ENCODE assay signal across 1 cellular context in genomic region chr11:24422371-24422770, GRCh38.
TF ChIP-seq lines count a peak whose summit lies in the region.

No MANE protein-coding gene starts in this region.

TF ChIP-seq in SK-N-SH treated with all-trans-retinoic acid at 6 μM for 48 hours, 23 proteins besides CTCF, POLR2A, EP300 and RAD21 (continued from another document):
- TF ChIP-seq POU6F1 (CRISPR knock-in tag; IDR thresholded peaks at IDR 0.05; ENCODE audit: borderline replicate concordance, low read depth), result no peak
- TF ChIP-seq ZNF565 (CRISPR knock-in tag; conservative IDR thresholded peaks at IDR 0.05; ENCODE audit: low read depth), result no peak
- TF ChIP-seq TSHZ2 (CRISPR knock-in tag; IDR thresholded peaks at IDR 0.05), result no peak
TF ChIP-seq in SK-N-SH treated with all-trans-retinoic acid at 6 μM for 48 hours: peak in this region for 0.
